ENCODE assay signal across 27 cellular contexts in genomic region chr20:54794874-54795273, GRCh38.
"Had no signal": no experiment of that assay in that cellular context is flagged by ENCODE, and none has a peak within 500 bp of the region (broad histone marks: within the 10 kb centered on the region; RNA-seq: fewer than 3 reads in every experiment).

No MANE protein-coding gene starts in this region.

- H3K4me1 Mint-ChIP-seq: mesothelial cell of epicardium, naive B cell had no signal

- H3K27ac Mint-ChIP-seq: dendritic cell treated with granulocyte-macrophage colony-stimulating factor and Interleukin-4, amounts not matched to agents 40 ng/mL and 50 ng/mL, for 4 days; effector memory CD8-positive, alpha-beta T cell; endodermal cell; mesothelial cell of epicardium; naive B cell had no signal

- H3K27me3 ChIP-seq: colonic mucosa, esophagus squamous epithelium, gastrocnemius medialis, heart right ventricle, left lung had no signal

- H3K27me3 Mint-ChIP-seq: dendritic cell treated with granulocyte-macrophage colony-stimulating factor and Interleukin-4, amounts not matched to agents 40 ng/mL and 50 ng/mL, for 4 days; effector memory CD8-positive, alpha-beta T cell; naive B cell had no signal

- H3K4me3 ChIP-seq: colonic mucosa, esophagus squamous epithelium, gastrocnemius medialis, heart right ventricle, left lung, lower lobe of right lung, mucosa of descending colon had no signal

- H3K9me3 ChIP-seq: colonic mucosa, esophagus squamous epithelium, gastrocnemius medialis, lower lobe of right lung, mucosa of descending colon had no signal

- H3K36me3 Mint-ChIP-seq: mesothelial cell of epicardium, naive B cell had no signal

- H3K36me3 ChIP-seq: colonic mucosa, esophagus squamous epithelium, gastrocnemius medialis, heart right ventricle, left lung, lower lobe of right lung had no signal

- H3K4me3 Mint-ChIP-seq: dendritic cell treated with granulocyte-macrophage colony-stimulating factor and Interleukin-4, amounts not matched to agents 40 ng/mL and 50 ng/mL, for 4 days; effector memory CD8-positive, alpha-beta T cell; endodermal cell; mesothelial cell of epicardium; naive B cell had no signal

- H3K4me1 ChIP-seq: colonic mucosa, esophagus squamous epithelium, gastrocnemius medialis, heart right ventricle, left lung, lower lobe of right lung had no signal

- DNase-seq: colonic mucosa; cortex of kidney; effector CD8-positive, alpha-beta T cell; effector memory CD8-positive, alpha-beta T cell; endodermal cell; erythroblast; esophagus squamous epithelium; foreskin melanocyte; gastrocnemius medialis; glutamatergic neuron; head of caudate nucleus; heart right ventricle; hippocampal formation; left cardiac atrium; left ventricle myocardium superior; lower lobe of right lung; mesenchymal stem cell; mucosa of descending colon; naive B cell had no signal

- FAIRE-seq: endometrium, islet of Langerhans, keratinocyte had no signal

- ATAC-seq: effector memory CD8-positive, alpha-beta T cell; esophagus mucosa; gastrocnemius medialis; heart right ventricle; left cardiac atrium; left lung; left ventricle myocardium superior; mucosa of descending colon had no signal

- H3K27ac ChIP-seq: colonic mucosa, epithelial cell of prostate, esophagus squamous epithelium, gastrocnemius medialis, heart right ventricle, left lung, lower lobe of right lung had no signal
